ENCODE assay signal across 25 cellular contexts in the genomic region with DNA sequence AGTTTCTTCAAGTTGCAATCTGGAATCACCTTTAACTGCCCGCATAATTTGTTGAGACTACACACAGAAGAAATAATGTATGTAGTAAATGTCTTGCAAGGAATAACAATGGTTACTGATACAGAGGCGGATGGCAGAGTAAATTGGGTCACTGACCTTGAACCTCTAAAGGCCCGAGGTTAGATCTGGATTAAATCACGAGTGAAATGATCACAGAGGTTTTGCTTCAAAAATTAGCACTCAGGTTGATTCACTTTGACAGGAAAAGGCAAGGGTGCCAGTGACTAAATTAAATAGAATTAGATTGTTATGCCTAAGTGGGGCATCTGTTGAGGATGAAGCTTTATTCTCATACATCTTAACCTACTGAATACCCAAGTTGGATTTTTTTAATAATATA.
"Had no signal": no experiment of that assay in that cellular context is flagged by ENCODE, and none has a peak within 500 bp of the region (broad histone marks: within the 10 kb centered on the region; RNA-seq: fewer than 3 reads in every experiment).

No MANE protein-coding gene starts in this region.

- H3K9me3 Mint-ChIP-seq: natural killer cell; stimulated activated effector memory CD8-positive, alpha-beta T cell treated with anti-CD3 and anti-CD28 coated beads, Interleukin-12 subunit alpha, Interleukin-12 subunit beta, amount 100 ng/mL, for 72 hours; stimulated activated naive CD8-positive, alpha-beta T cell treated with anti-CD3 and anti-CD28 coated beads, Interleukin-15, Interleukin-2, amounts not matched to agents 100 ng/mL and 50 ng/mL, for 24 hours had no signal

- H3K4me1 ChIP-seq: pancreas, prostate gland, sigmoid colon, thyroid gland, upper lobe of left lung, vagina had no signal

- DNase-seq: natural killer cell; nephron progenitor cell; nucleus accumbens; pancreas; right cardiac atrium; right lobe of liver; sigmoid colon; small intestine; stimulated activated CD4-positive, alpha-beta T cell treated with anti-CD3 and anti-CD28 coated beads, Interleukin-15, amount 100 ng/mL, for 24 hours; stimulated activated CD4-positive, alpha-beta T cell treated with anti-CD3 and anti-CD28 coated beads, Interleukin-2, amount 100 ng/mL, for 24 hours; stimulated activated CD4-positive, alpha-beta T cell treated with anti-CD3 and anti-CD28 coated beads, Interleukin-2, amount 100 ng/mL, for 48 hours; stimulated activated CD4-positive, alpha-beta T cell treated with anti-CD3 and anti-CD28 coated beads, Interleukin-4, amount 100 ng/mL, for 24 hours; stimulated activated naive B cell treated with anti-CD40 and anti-IgM and Interleukin-4, amounts not matched to agents 10 μg/mL and 1 μg/mL and 100 μg/mL, for 72 hours; stimulated activated naive CD4-positive, alpha-beta T cell treated with Interleukin-2 at 50 U/mL for 16 hours; stomach; thyroid gland; trophoblast cell; upper lobe of left lung had no signal

- H3K27me3 Mint-ChIP-seq: stimulated activated naive B cell treated with anti-CD40 and anti-IgM and Interleukin-4, amounts not matched to agents 10 μg/mL and 1 μg/mL and 100 μg/mL, for 72 hours had no signal

- H3K4me3 Mint-ChIP-seq: natural killer cell; nephron progenitor cell; stimulated activated effector memory CD8-positive, alpha-beta T cell treated with anti-CD3 and anti-CD28 coated beads, Interleukin-12 subunit alpha, Interleukin-12 subunit beta, amount 100 ng/mL, for 72 hours; stimulated activated naive B cell treated with anti-CD40 and anti-IgM and Interleukin-4, amounts not matched to agents 10 μg/mL and 1 μg/mL and 100 μg/mL, for 72 hours; stimulated activated naive CD8-positive, alpha-beta T cell treated with anti-CD3 and anti-CD28 coated beads, Interleukin-15, Interleukin-2, amounts not matched to agents 100 ng/mL and 50 ng/mL, for 24 hours had no signal

- ATAC-seq: natural killer cell; pancreas; right cardiac atrium; right lobe of liver; stimulated activated effector memory CD8-positive, alpha-beta T cell treated with anti-CD3 and anti-CD28 coated beads, Interleukin-12 subunit alpha, Interleukin-12 subunit beta, amount 100 ng/mL, for 72 hours; stimulated activated naive B cell treated with anti-CD40 and anti-IgM and Interleukin-4, amounts not matched to agents 10 μg/mL and 1 μg/mL and 100 μg/mL, for 72 hours had no signal

- H3K9me3 ChIP-seq: neutrophil, pancreas, prostate gland, right lobe of liver, sigmoid colon, stomach, thoracic aorta, thyroid gland, upper lobe of left lung, vagina had no signal

- H3K4me3 ChIP-seq: pancreas, prostate gland, right lobe of liver, sigmoid colon, stomach, thoracic aorta, thyroid gland, upper lobe of left lung, vagina had no signal

- H3K27ac Mint-ChIP-seq: natural killer cell; stimulated activated effector memory CD8-positive, alpha-beta T cell treated with anti-CD3 and anti-CD28 coated beads, Interleukin-12 subunit alpha, Interleukin-12 subunit beta, amount 100 ng/mL, for 72 hours; stimulated activated naive B cell treated with anti-CD40 and anti-IgM and Interleukin-4, amounts not matched to agents 10 μg/mL and 1 μg/mL and 100 μg/mL, for 72 hours; stimulated activated naive CD8-positive, alpha-beta T cell treated with anti-CD3 and anti-CD28 coated beads, Interleukin-15, Interleukin-2, amounts not matched to agents 100 ng/mL and 50 ng/mL, for 24 hours had no signal

- H3K27me3 ChIP-seq: neutrophil, pancreas, right lobe of liver, sigmoid colon, stomach, thyroid gland, tibial nerve, upper lobe of left lung, vagina had no signal

- H3K36me3 Mint-ChIP-seq: natural killer cell; stimulated activated naive B cell treated with anti-CD40 and anti-IgM and Interleukin-4, amounts not matched to agents 10 μg/mL and 1 μg/mL and 100 μg/mL, for 72 hours had no signal

- H3K4me1 Mint-ChIP-seq: natural killer cell; stimulated activated effector memory CD8-positive, alpha-beta T cell treated with anti-CD3 and anti-CD28 coated beads, Interleukin-12 subunit alpha, Interleukin-12 subunit beta, amount 100 ng/mL, for 72 hours; stimulated activated naive B cell treated with anti-CD40 and anti-IgM and Interleukin-4, amounts not matched to agents 10 μg/mL and 1 μg/mL and 100 μg/mL, for 72 hours had no signal

- H3K36me3 ChIP-seq: neutrophil, pancreas, prostate gland, right lobe of liver, sigmoid colon, stomach, thoracic aorta, thyroid gland, tibial nerve, upper lobe of left lung, vagina had no signal

- H3K27ac ChIP-seq: neutrophil, pancreas, prostate gland, right lobe of liver, sigmoid colon, stomach, thoracic aorta, upper lobe of left lung, vagina had no signal
